Comparison of ENCODE assay signal across 1 cellular context in genomic region chrX:69119122-69119521, GRCh38.
TF ChIP-seq lines count a peak whose summit lies in the region.

No MANE protein-coding gene starts in this region.

TF ChIP-seq in WTC11, 78 proteins besides CTCF, POLR2A, EP300 and RAD21 (continued from another document):
- TF ChIP-seq ZNF281 (CRISPR knock-in tag; IDR thresholded peaks at IDR 0.05) (no peak), TP53 (CRISPR knock-in tag; IDR thresholded peaks at IDR 0.05) (no peak)
